ENCODE assay signal across 10 cellular contexts in genomic region chr19:3659746-3660112, GRCh38. TPM values are rescaled to one million over a fixed set of nuclear protein-coding genes. Genes with fewer than 3 reads are reported as not detected.
"Had no signal": no experiment of that assay in that cellular context is flagged by ENCODE, and none has a peak within 500 bp of the region (broad histone marks: within the 10 kb centered on the region; RNA-seq: fewer than 3 reads in every experiment).

No MANE protein-coding gene starts in this region.

- H3K9me3 Mint-ChIP-seq: GM23338, H9, HFFc6 had no signal

- DNase-seq: GM23248, GOT3, H7, H9, HCEC 1CT, HFFc6 had no signal

- H3K4me1 Mint-ChIP-seq: GM23338, H9 had no signal

- H3K4me3 Mint-ChIP-seq: GM23338, H9, HFFc6 had no signal

- H3K4me3 ChIP-seq: GM23248, GM23338, HAP-1 had no signal

- H3K27ac ChIP-seq: GM23248 had no signal

- ATAC-seq: GM23338, HCT116 had no signal

- H3K9me3 ChIP-seq: HAP-1 had no signal

- H3K27ac Mint-ChIP-seq: GM23338, H9, HFFc6 had no signal

RNA-seq across cellular contexts. Expression of gene TJP3, which starts 48.5 kb away (rescaled TPM):
- total RNA-seq: GM23248, H4, HFFc6 had no signal

RNA-seq across cellular contexts. Expression of gene TBXA2R, which starts 53.1 kb away (rescaled TPM):
- total RNA-seq: H4 had no signal
